ENCODE assay signal across 8 cellular contexts in the genomic region with DNA sequence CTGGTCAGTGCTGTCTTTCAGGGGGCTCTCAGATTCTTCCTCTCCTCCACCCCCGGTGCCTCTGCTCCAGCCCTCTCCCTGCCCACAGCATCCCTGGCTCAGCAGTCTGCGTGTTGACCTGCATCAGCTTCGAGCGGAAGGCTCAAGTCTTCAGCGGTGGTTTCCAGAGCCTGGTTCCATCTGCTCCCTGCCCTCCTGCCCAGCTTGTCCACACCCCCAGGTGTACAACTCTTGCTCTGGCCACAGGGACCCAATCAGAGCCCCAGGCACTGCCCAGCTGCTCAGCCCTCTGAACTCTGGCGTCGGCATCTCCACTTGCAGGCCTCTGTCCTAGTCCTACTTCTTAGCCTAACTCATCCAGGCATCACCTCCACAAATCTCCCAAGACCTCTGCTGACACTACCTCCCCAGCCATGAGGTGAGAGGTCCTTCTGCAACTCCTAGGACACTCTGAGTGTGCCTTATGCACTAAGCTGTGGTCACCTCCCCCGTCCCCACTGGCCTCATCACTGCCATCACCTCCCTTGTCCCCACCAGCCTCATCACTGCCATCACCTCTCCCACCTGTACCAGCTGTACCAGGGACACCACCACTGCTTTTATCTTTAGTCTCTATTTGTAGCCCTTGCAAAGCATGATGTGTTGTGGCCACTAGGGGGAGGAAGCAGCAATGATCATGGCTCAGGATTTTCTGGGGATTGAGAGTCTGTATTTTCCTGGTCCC.
A peak's percentile ranks its signal among the peaks of the same experiment; 100 is the strongest.
DNase-seq lines count a peak whose midpoint lies in the region; ATAC-seq and TF ChIP-seq lines count a peak whose summit lies in the region.

No MANE protein-coding gene starts in this region.

- ATAC-seq in lower lobe of right lung (peak; percentile 35 to 62), thoracic aorta (ENCODE audit: insufficient number of reproducible peaks, low FRiP score, low read depth) (no peak), GM21367 (IDR thresholded peaks at IDR 0.05; ENCODE audit: unreplicated experiment) (no peak)

- H3K27ac ChIP-seq in lower lobe of right lung (no peak overlapping the region), thoracic aorta (no peak overlapping the region)

- H3K4me3 ChIP-seq in LNCaP clone FGC (ENCODE audit: low read depth, low read length), result no peak overlapping the region
- H3K4me3 ChIP-seq in lower lobe of right lung, result no peak overlapping the region
- H3K4me3 ChIP-seq in thoracic aorta, result no peak overlapping the region

- intact Hi-C loops in lower lobe of right lung (cut with DNase I), result no loop called here

- H3K36me3 ChIP-seq in lower lobe of right lung (no peaks in the 10 kb centered on the region), thoracic aorta (no peaks in the 10 kb centered on the region)

- DNase-seq in activated CD8-positive, alpha-beta memory T cell treated with anti-CD3 and anti-CD28 coated beads for 24 hours, result peak; percentile 71
- no peak for DNase-seq in activated CD8-positive, alpha-beta memory T cell treated with anti-CD3 and anti-CD28 coated beads, Interleukin-2, amount 50 U/mL, for 48 hours
- no peak for DNase-seq in LNCaP clone FGC (ENCODE audit: low read depth)
- peak; percentile 6 for DNase-seq in T-helper 9 cell
- DNase-seq in dermis microvascular lymphatic vessel endothelial cell (ENCODE audit: low read depth in 2 of 2), result peak; percentile 61 to 64
- no peak for DNase-seq in lower lobe of right lung
- no peak for DNase-seq in thoracic aorta (ENCODE audit: low spot score)

- peak; percentile 78 for TF ChIP-seq CTCF in LNCaP clone FGC (IDR thresholded peaks at IDR 0.05; ENCODE audit: control insufficient read depth, extremely low read depth, insufficient read depth)
- peak; percentile 73 for TF ChIP-seq CTCF in lower lobe of right lung (IDR thresholded peaks at IDR 0.05)
- TF ChIP-seq CTCF in thoracic aorta (IDR thresholded peaks at IDR 0.05), result peak; percentile 59

- H3K9me3 ChIP-seq in lower lobe of right lung, result no peaks in the 10 kb centered on the region
- H3K9me3 ChIP-seq in thoracic aorta, result no peaks in the 10 kb centered on the region

- H3K4me1 ChIP-seq in lower lobe of right lung, result no peaks in the 10 kb centered on the region
- no peaks in the 10 kb centered on the region for H3K4me1 ChIP-seq in thoracic aorta (ENCODE audit: control insufficient read depth in 1 of 2, low read depth in 2 of 2)

- H3K27me3 ChIP-seq in lower lobe of right lung (ENCODE audit: low read depth) (no peaks in the 10 kb centered on the region), thoracic aorta (replicated peaks; ENCODE audit: insufficient read depth) (no peaks in the 10 kb centered on the region)

Comparison
In these comparisons a context has a peak if more than half of its experiments do, and no peak if none do; other contexts are left out.
1. DNase-seq: peak in activated CD8-positive, alpha-beta memory T cell treated with anti-CD3 and anti-CD28 coated beads for 24 hours (single experiment), T-helper 9 cell (single experiment) and dermis microvascular lymphatic vessel endothelial cell (2 of 2); none in activated CD8-positive, alpha-beta memory T cell treated with anti-CD3 and anti-CD28 coated beads, Interleukin-2, amount 50 U/mL, for 48 hours (single experiment), LNCaP clone FGC (single experiment), lower lobe of right lung (single experiment) and thoracic aorta (single experiment).
2. ATAC-seq: peak in lower lobe of right lung (2 of 2); none in thoracic aorta (single experiment) and GM21367 (single experiment).
3. Peak in every context shown above with its lines, with median percentiles within 50 percentile points of each other: CTCF ChIP-seq.